In genomic region chr4:149371021-149371420, GRCh38 we compare ENCODE assay signal across 8 cellular contexts.
A peak's percentile ranks its signal among the peaks of the same experiment; 100 is the strongest.
DNase-seq lines count a peak whose midpoint lies in the region; ATAC-seq and TF ChIP-seq lines count a peak whose summit lies in the region.

No MANE protein-coding gene starts in this region.

- no peaks in the 10 kb centered on the region for H3K36me3 Mint-ChIP-seq in effector memory CD8-positive, alpha-beta T cell (ENCODE audit: insufficient read depth)

- H3K27me3 Mint-ChIP-seq in effector memory CD8-positive, alpha-beta T cell = no peaks in the 10 kb centered on the region

- H3K27me3 ChIP-seq in adrenal gland = no peaks in the 10 kb centered on the region

- peak in 5 of 6 experiments; percentile 42 to 56 (median 51) for TF ChIP-seq CTCF in adrenal gland (IDR thresholded peaks at IDR 0.05)

- WGBS in adrenal gland, 4 donors = 9 to 21% (median 20%) methylated on average over 2 to 3 of the region's 3 CpGs

- DNase-seq in A172 (ENCODE audit: low spot score) = peak; percentile 69
- peak; percentile 12 for DNase-seq in NCI-H1694 (lab: John Stamatoyannopoulos, UW)
- peak; percentile 16 to 59 (median 36) for DNase-seq in adrenal gland
- DNase-seq in iPS-NIHi11 (ENCODE audit: low spot score) = peak; percentile 74
- DNase-seq in NCI-H2227 treated with DMSO at 0.1 percent for 48 hours (lab: John Stamatoyannopoulos, UW) = no peak
- DNase-seq in effector memory CD8-positive, alpha-beta T cell = no peak

- no peaks in the 10 kb centered on the region for H3K9me3 Mint-ChIP-seq in effector memory CD8-positive, alpha-beta T cell

- no peaks in the 10 kb centered on the region for H3K4me1 ChIP-seq in adrenal gland (replicated peaks in 1 of 2)

- H3K27ac Mint-ChIP-seq in effector memory CD8-positive, alpha-beta T cell = no peak overlapping the region

- H3K9me3 ChIP-seq in adrenal gland (replicated peaks in 1 of 3) = no peaks in the 10 kb centered on the region

- intact Hi-C loops in adrenal gland (cut with DNase I) = loop anchor here in 1 of 2 donors (5.0 to 10.0 kb wide), 2 partner anchors 181 to 524 kb away; no protein-coding TSS in a partner anchor

- H3K4me3 ChIP-seq in adrenal gland = no peak overlapping the region

- no peak overlapping the region for H3K4me3 Mint-ChIP-seq in effector memory CD8-positive, alpha-beta T cell

- no peaks in the 10 kb centered on the region for H3K36me3 ChIP-seq in adrenal gland (replicated peaks in 1 of 2)

- H3K4me1 Mint-ChIP-seq in effector memory CD8-positive, alpha-beta T cell (ENCODE audit: low read depth in 2 of 2) = no peaks in the 10 kb centered on the region

- ATAC-seq in GM18502 (IDR thresholded peaks at IDR 0.05; ENCODE audit: poor library complexity, unreplicated experiment) (peak; percentile 84), HG02885 (IDR thresholded peaks at IDR 0.05; ENCODE audit: poor library complexity, unreplicated experiment) (peak; percentile 89)
- ATAC-seq in effector memory CD8-positive, alpha-beta T cell (replicated peaks) = no peak

- TF ChIP-seq POLR2A in adrenal gland (IDR thresholded peaks at IDR 0.05) = no peak

- no peak overlapping the region for H3K27ac ChIP-seq in adrenal gland

Comparison
In these comparisons a context has a peak if more than half of its experiments do, and no peak if none do; other contexts are left out.
1. DNase-seq: peak in A172 (single experiment), NCI-H1694 (single experiment), adrenal gland (7 of 7) and iPS-NIHi11 (single experiment); none in NCI-H2227 treated with DMSO at 0.1 percent for 48 hours (single experiment) and effector memory CD8-positive, alpha-beta T cell (0 of 3).